8 cellular contexts compared by ENCODE assay signal in genomic region chr5:134289509-134290113, GRCh38.
DNase-seq lines count a peak whose midpoint lies in the region; ATAC-seq lines count a peak whose summit lies in the region.

No MANE protein-coding gene starts in this region.

- H3K4me1 Mint-ChIP-seq in activated naive CD8-positive, alpha-beta T cell treated with anti-CD3 and anti-CD28 coated beads for 36 hours = peaks cover 2% of the 10 kb centered on the region

- intact Hi-C loops in head of caudate nucleus (cut with DNase I) = loop anchor here (5.0 kb wide), 2 partner anchors 62 to 107 kb away; partner anchors contain the start of gene PPP2CA

- no peak overlapping the region for H3K9ac ChIP-seq in trophoblast cell (ENCODE audit: low read length)

- no peak overlapping the region for H2AK5ac ChIP-seq in trophoblast cell (ENCODE audit: low read length)

- no peak for ATAC-seq in GM21737 (IDR thresholded peaks at IDR 0.05; ENCODE audit: unreplicated experiment)
- no peak for ATAC-seq in GM21515 (IDR thresholded peaks at IDR 0.05; ENCODE audit: unreplicated experiment)

- no peak overlapping the region for H3K4ac ChIP-seq in trophoblast cell (ENCODE audit: low read depth, low read length)

- H3K27ac Mint-ChIP-seq in activated naive CD8-positive, alpha-beta T cell treated with anti-CD3 and anti-CD28 coated beads for 36 hours = no peak overlapping the region

- H4K91ac ChIP-seq in trophoblast cell (ENCODE audit: low read depth, low read length) = no peak overlapping the region

- no peaks in the 10 kb centered on the region for H3K36me3 ChIP-seq in trophoblast cell (ENCODE audit: control insufficient read depth in 1 of 2, insufficient read depth in 2 of 2, low read length in 2 of 2)

- H4K12ac ChIP-seq in trophoblast cell (ENCODE audit: low read depth, low read length) = no peak overlapping the region

- H3K79me1 ChIP-seq in trophoblast cell (ENCODE audit: low read length) = no peaks in the 10 kb centered on the region

- H3K18ac ChIP-seq in trophoblast cell (ENCODE audit: low read length) = no peak overlapping the region

- H2AFZ ChIP-seq in trophoblast cell (ENCODE audit: insufficient read depth, low read length, poor library complexity) = no peak overlapping the region

- peaks cover 3% of the 10 kb centered on the region for H3K9me3 ChIP-seq in trophoblast cell (ENCODE audit: insufficient read depth, low read depth, low read length)

- no peak overlapping the region for H4K8ac ChIP-seq in trophoblast cell (ENCODE audit: low read depth, low read length)

- H3K4me2 ChIP-seq in trophoblast cell (ENCODE audit: low read length) = no peak overlapping the region

- no peak overlapping the region for H2BK120ac ChIP-seq in trophoblast cell (ENCODE audit: insufficient read depth, low read length, poor library complexity)

- no peaks in the 10 kb centered on the region for H3K4me1 ChIP-seq in trophoblast cell (ENCODE audit: control insufficient read depth in 1 of 2, insufficient read depth in 2 of 2, low read length in 2 of 2)

- peaks cover 9% of the 10 kb centered on the region for H3K27me3 Mint-ChIP-seq in activated naive CD8-positive, alpha-beta T cell treated with anti-CD3 and anti-CD28 coated beads for 36 hours

- peaks cover 4% of the 10 kb centered on the region for H3K36me3 Mint-ChIP-seq in activated naive CD8-positive, alpha-beta T cell treated with anti-CD3 and anti-CD28 coated beads for 36 hours

- no peak overlapping the region for H3K23ac ChIP-seq in trophoblast cell (ENCODE audit: low read length)

- H2BK5ac ChIP-seq in trophoblast cell (ENCODE audit: low read depth, low read length, poor library complexity) = no peak overlapping the region

- peaks cover 9% of the 10 kb centered on the region for H3K9me3 Mint-ChIP-seq in activated naive CD8-positive, alpha-beta T cell treated with anti-CD3 and anti-CD28 coated beads for 36 hours

- H3K27me3 ChIP-seq in trophoblast cell (ENCODE audit: insufficient read depth, low read length) = no peaks in the 10 kb centered on the region

- H2BK12ac ChIP-seq in trophoblast cell (ENCODE audit: low read length) = no peak overlapping the region

- no peak overlapping the region for H3K4me3 Mint-ChIP-seq in activated naive CD8-positive, alpha-beta T cell treated with anti-CD3 and anti-CD28 coated beads for 36 hours

- no peaks in the 10 kb centered on the region for H3K79me2 ChIP-seq in trophoblast cell (ENCODE audit: control insufficient read depth, insufficient read depth, low read length, poor library complexity)

- WGBS in trophoblast cell (ENCODE audit: extremely low coverage, insufficient coverage, insufficient read length) = no CpG with 5 or more reads among the region's 7 CpGs

- H3K14ac ChIP-seq in trophoblast cell (ENCODE audit: low read length) = no peak overlapping the region

- no peak overlapping the region for H3K4me3 ChIP-seq in trophoblast cell (ENCODE audit: low read depth, low read length)

- DNase-seq in DMS53 (lab: John Stamatoyannopoulos, UW) = peak; percentile 87
- DNase-seq in HS-27A (ENCODE audit: low read depth) = peak; percentile 30
- peak; percentile 84 for DNase-seq in OCI-M1 (lab: John Stamatoyannopoulos, UW)
- peak; percentile 10 for DNase-seq in activated naive CD8-positive, alpha-beta T cell treated with anti-CD3 and anti-CD28 coated beads for 36 hours
- peak in 37 of 42 donors; percentile 10 to 84 (median 60) for DNase-seq in head of caudate nucleus
- DNase-seq in trophoblast cell = peak; percentile 51 to 87

- no peak overlapping the region for H3K27ac ChIP-seq in trophoblast cell (ENCODE audit: low read depth, low read length)

Comparison
In these comparisons a context has a peak if more than half of its experiments do, and no peak if none do; other contexts are left out.
1. DNase-seq: peak in every context shown above with its lines; median percentile 87 in DMS53; 84 in OCI-M1; 69 in trophoblast cell; 60 in head of caudate nucleus; 30 in HS-27A; 10 in activated naive CD8-positive, alpha-beta T cell treated with anti-CD3 and anti-CD28 coated beads for 36 hours.